Comparison of ENCODE assay signal across 1 cellular context in the genomic region with DNA sequence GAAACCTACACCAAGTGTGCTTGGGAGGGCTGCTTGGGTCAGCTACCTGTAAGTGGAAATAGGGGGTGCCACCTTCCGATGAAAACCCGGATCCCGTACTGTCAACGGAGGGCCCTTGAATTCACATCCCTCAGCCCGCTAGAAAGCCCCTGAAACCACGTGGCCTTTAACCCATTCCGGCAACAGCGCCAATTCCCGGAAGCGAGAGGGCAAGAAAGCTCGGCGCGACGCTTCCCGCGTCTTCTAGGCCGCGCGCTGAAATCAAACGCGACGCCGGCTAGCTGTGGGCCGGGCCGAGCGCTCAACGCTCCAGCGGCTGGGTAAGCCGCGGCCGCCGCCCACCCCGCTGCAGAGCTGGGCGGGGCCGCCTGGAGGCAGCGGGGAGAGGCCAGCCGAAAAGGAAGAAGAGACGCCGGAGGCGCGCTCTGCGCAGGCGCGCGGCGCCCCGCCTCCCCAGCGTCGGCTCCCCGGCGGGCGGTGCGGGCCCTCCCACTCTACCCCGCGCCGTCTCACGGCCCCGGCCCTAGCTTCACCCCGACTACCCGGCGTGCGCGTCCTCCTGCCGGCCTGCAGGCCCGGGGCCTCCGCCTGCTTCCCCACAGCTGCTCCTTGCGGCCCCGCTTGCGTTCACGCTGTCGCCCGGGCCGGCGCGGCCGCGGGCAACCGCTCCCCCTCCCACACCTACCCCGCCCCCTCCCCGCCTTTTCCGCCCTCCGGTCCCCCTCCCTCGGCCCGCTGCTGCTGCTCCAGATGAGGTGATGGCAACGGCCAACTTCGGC.
TF ChIP-seq lines count a peak whose summit lies in the region.

A gene (plus strand): TSS at position 492 of the 779 bp plus-strand sequence. CDS start 267 bp downstream, at position 759.

TF ChIP-seq in HepG2, 621 proteins besides CTCF, POLR2A, EP300 and RAD21 (continued from another document and continues in another):
- TF ChIP-seq, protein P1, sequence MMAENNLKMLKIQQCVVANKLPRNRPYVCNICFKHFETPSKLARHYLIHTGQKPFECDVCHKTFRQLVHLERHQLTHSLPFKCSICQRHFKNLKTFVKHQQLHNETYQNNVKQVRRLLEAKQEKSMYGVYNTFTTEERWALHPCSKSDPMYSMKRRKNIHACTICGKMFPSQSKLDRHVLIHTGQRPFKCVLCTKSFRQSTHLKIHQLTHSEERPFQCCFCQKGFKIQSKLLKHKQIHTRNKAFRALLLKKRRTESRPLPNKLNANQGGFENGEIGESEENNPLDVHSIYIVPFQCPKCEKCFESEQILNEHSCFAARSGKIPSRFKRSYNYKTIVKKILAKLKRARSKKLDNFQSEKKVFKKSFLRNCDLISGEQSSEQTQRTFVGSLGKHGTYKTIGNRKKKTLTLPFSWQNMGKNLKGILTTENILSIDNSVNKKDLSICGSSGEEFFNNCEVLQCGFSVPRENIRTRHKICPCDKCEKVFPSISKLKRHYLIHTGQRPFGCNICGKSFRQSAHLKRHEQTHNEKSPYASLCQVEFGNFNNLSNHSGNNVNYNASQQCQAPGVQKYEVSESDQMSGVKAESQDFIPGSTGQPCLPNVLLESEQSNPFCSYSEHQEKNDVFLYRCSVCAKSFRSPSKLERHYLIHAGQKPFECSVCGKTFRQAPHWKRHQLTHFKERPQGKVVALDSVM (CRISPR knock-in tag; IDR thresholded peaks at IDR 0.05) = peak; percentile 87
- TF ChIP-seq HOXD1 (CRISPR knock-in tag; IDR thresholded peaks at IDR 0.05) (peak; percentile 46; the same call in 1 of the 2 replicates), JDP2 (CRISPR knock-in tag; IDR thresholded peaks at IDR 0.05; ENCODE audit: borderline replicate concordance) (0 out of 2 replicates have a peak, but pooled peaks have one; percentile 46), MLLT10 (CRISPR knock-in tag; IDR thresholded peaks at IDR 0.05) (no peak), TCF12 (IDR thresholded peaks at IDR 0.05) (no peak), TCF12 (CRISPR knock-in tag; IDR thresholded peaks at IDR 0.05) (no peak), PLRG1 (conservative IDR thresholded peaks at IDR 0.05) (no peak), ZNF136 (CRISPR knock-in tag; IDR thresholded peaks at IDR 0.05; ENCODE audit: low read depth) (no peak), NFE2 (CRISPR knock-in tag; IDR thresholded peaks at IDR 0.05) (no peak), ZNF563 (CRISPR knock-in tag; IDR thresholded peaks at IDR 0.05) (peak; percentile 82; the same call in 1 of the 2 replicates), ZNF552 (CRISPR knock-in tag; IDR thresholded peaks at IDR 0.05; ENCODE audit: borderline replicate concordance) (0 out of 2 replicates have a peak, but pooled peaks have one; percentile 67), ZNF44 (CRISPR knock-in tag; IDR thresholded peaks at IDR 0.05) (0 out of 2 replicates have a peak, but pooled peaks have one; percentile 53), HNRNPH1 (optimal IDR thresholded peaks at IDR 0.05; ENCODE audit: low read depth, low read length) (no peak), SKI (IDR thresholded peaks at IDR 0.05; ENCODE audit: partially characterized antibody) (no peak), TAF1 (CRISPR knock-in tag; IDR thresholded peaks at IDR 0.05) (peak; percentile 56), ZNF543 (CRISPR knock-in tag; IDR thresholded peaks at IDR 0.05) (no peak), ZNF619 (CRISPR knock-in tag; IDR thresholded peaks at IDR 0.05) (no peak), ZNF607 (CRISPR knock-in tag; IDR thresholded peaks at IDR 0.05; ENCODE audit: borderline replicate concordance) (peak; percentile 86), ZMYM4 (CRISPR knock-in tag; IDR thresholded peaks at IDR 0.05) (peak; percentile 86), CBX5 (CRISPR knock-in tag; IDR thresholded peaks at IDR 0.05; ENCODE audit: borderline replicate concordance) (0 out of 2 replicates have a peak, but pooled peaks have one; percentile 22), DMAP1 (CRISPR knock-in tag; IDR thresholded peaks at IDR 0.05) (0 out of 2 replicates have a peak, but pooled peaks have one; percentile 50), AKAP8 (CRISPR knock-in tag; IDR thresholded peaks at IDR 0.05) (peak; percentile 20; the same call in 1 of the 2 replicates)
- TF ChIP-seq, protein P2, sequence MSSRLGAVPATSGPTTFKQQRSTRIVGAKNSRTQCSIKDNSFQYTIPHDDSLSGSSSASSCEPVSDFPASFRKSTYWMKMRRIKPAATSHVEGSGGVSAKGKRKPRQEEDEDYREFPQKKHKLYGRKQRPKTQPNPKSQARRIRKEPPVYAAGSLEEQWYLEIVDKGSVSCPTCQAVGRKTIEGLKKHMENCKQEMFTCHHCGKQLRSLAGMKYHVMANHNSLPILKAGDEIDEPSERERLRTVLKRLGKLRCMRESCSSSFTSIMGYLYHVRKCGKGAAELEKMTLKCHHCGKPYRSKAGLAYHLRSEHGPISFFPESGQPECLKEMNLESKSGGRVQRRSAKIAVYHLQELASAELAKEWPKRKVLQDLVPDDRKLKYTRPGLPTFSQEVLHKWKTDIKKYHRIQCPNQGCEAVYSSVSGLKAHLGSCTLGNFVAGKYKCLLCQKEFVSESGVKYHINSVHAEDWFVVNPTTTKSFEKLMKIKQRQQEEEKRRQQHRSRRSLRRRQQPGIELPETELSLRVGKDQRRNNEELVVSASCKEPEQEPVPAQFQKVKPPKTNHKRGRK (CRISPR knock-in tag; IDR thresholded peaks at IDR 0.05) = no peak
- TF ChIP-seq, protein P3, sequence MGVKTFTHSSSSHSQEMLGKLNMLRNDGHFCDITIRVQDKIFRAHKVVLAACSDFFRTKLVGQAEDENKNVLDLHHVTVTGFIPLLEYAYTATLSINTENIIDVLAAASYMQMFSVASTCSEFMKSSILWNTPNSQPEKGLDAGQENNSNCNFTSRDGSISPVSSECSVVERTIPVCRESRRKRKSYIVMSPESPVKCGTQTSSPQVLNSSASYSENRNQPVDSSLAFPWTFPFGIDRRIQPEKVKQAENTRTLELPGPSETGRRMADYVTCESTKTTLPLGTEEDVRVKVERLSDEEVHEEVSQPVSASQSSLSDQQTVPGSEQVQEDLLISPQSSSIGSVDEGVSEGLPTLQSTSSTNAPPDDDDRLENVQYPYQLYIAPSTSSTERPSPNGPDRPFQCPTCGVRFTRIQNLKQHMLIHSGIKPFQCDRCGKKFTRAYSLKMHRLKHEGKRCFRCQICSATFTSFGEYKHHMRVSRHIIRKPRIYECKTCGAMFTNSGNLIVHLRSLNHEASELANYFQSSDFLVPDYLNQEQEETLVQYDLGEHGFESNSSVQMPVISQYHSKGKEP (CRISPR knock-in tag; IDR thresholded peaks at IDR 0.05) = peak; percentile 39; the same call in 1 of the 2 replicates
- TF ChIP-seq, protein P4, sequence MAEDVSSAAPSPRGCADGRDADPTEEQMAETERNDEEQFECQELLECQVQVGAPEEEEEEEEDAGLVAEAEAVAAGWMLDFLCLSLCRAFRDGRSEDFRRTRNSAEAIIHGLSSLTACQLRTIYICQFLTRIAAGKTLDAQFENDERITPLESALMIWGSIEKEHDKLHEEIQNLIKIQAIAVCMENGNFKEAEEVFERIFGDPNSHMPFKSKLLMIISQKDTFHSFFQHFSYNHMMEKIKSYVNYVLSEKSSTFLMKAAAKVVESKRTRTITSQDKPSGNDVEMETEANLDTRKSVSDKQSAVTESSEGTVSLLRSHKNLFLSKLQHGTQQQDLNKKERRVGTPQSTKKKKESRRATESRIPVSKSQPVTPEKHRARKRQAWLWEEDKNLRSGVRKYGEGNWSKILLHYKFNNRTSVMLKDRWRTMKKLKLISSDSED (CRISPR knock-in tag; IDR thresholded peaks at IDR 0.05) = no peak
- TF ChIP-seq, protein P5, sequence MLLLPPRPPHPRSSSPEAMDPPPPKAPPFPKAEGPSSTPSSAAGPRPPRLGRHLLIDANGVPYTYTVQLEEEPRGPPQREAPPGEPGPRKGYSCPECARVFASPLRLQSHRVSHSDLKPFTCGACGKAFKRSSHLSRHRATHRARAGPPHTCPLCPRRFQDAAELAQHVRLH (CRISPR knock-in tag; IDR thresholded peaks at IDR 0.05; ENCODE audit: borderline replicate concordance, low read depth) = peak; percentile 82; the same call in 1 of the 2 replicates
- TF ChIP-seq, protein P6, sequence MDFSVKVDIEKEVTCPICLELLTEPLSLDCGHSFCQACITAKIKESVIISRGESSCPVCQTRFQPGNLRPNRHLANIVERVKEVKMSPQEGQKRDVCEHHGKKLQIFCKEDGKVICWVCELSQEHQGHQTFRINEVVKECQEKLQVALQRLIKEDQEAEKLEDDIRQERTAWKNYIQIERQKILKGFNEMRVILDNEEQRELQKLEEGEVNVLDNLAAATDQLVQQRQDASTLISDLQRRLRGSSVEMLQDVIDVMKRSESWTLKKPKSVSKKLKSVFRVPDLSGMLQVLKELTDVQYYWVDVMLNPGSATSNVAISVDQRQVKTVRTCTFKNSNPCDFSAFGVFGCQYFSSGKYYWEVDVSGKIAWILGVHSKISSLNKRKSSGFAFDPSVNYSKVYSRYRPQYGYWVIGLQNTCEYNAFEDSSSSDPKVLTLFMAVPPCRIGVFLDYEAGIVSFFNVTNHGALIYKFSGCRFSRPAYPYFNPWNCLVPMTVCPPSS (IDR thresholded peaks at IDR 0.05) = no peak
- TF ChIP-seq, protein P7, sequence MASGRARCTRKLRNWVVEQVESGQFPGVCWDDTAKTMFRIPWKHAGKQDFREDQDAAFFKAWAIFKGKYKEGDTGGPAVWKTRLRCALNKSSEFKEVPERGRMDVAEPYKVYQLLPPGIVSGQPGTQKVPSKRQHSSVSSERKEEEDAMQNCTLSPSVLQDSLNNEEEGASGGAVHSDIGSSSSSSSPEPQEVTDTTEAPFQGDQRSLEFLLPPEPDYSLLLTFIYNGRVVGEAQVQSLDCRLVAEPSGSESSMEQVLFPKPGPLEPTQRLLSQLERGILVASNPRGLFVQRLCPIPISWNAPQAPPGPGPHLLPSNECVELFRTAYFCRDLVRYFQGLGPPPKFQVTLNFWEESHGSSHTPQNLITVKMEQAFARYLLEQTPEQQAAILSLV (CRISPR knock-in tag; IDR thresholded peaks at IDR 0.05; ENCODE audit: borderline replicate concordance) = 0 out of 2 replicates have a peak, but pooled peaks have one; percentile 59
- TF ChIP-seq, protein P8, sequence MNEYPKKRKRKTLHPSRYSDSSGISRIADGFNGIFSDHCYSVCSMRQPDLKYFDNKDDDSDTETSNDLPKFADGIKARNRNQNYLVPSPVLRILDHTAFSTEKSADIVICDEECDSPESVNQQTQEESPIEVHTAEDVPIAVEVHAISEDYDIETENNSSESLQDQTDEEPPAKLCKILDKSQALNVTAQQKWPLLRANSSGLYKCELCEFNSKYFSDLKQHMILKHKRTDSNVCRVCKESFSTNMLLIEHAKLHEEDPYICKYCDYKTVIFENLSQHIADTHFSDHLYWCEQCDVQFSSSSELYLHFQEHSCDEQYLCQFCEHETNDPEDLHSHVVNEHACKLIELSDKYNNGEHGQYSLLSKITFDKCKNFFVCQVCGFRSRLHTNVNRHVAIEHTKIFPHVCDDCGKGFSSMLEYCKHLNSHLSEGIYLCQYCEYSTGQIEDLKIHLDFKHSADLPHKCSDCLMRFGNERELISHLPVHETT (CRISPR knock-in tag; conservative IDR thresholded peaks at IDR 0.05) = 0 out of 2 replicates have a peak, but pooled peaks have one; percentile 57
- TF ChIP-seq, protein P9, sequence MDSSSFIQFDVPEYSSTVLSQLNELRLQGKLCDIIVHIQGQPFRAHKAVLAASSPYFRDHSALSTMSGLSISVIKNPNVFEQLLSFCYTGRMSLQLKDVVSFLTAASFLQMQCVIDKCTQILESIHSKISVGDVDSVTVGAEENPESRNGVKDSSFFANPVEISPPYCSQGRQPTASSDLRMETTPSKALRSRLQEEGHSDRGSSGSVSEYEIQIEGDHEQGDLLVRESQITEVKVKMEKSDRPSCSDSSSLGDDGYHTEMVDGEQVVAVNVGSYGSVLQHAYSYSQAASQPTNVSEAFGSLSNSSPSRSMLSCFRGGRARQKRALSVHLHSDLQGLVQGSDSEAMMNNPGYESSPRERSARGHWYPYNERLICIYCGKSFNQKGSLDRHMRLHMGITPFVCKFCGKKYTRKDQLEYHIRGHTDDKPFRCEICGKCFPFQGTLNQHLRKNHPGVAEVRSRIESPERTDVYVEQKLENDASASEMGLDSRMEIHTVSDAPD (CRISPR knock-in tag; IDR thresholded peaks at IDR 0.05) = 0 out of 2 replicates have a peak, but pooled peaks have one; percentile 68
- TF ChIP-seq, protein P10, sequence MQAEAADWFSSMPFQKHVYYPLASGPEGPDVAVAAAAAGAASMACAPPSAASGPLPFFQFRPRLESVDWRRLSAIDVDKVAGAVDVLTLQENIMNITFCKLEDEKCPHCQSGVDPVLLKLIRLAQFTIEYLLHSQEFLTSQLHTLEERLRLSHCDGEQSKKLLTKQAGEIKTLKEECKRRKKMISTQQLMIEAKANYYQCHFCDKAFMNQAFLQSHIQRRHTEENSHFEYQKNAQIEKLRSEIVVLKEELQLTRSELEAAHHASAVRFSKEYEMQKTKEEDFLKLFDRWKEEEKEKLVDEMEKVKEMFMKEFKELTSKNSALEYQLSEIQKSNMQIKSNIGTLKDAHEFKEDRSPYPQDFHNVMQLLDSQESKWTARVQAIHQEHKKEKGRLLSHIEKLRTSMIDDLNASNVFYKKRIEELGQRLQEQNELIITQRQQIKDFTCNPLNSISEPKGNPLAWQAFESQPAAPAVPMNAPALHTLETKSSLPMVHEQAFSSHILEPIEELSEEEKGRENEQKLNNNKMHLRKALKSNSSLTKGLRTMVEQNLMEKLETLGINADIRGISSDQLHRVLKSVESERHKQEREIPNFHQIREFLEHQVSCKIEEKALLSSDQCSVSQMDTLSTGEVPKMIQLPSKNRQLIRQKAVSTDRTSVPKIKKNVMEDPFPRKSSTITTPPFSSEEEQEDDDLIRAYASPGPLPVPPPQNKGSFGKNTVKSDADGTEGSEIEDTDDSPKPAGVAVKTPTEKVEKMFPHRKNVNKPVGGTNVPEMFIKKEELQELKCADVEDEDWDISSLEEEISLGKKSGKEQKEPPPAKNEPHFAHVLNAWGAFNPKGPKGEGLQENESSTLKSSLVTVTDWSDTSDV (CRISPR knock-in tag; IDR thresholded peaks at IDR 0.05) = peak; percentile 56; the same call in 1 of the 2 replicates
